25 cellular contexts compared by ENCODE assay signal in the genomic region with DNA sequence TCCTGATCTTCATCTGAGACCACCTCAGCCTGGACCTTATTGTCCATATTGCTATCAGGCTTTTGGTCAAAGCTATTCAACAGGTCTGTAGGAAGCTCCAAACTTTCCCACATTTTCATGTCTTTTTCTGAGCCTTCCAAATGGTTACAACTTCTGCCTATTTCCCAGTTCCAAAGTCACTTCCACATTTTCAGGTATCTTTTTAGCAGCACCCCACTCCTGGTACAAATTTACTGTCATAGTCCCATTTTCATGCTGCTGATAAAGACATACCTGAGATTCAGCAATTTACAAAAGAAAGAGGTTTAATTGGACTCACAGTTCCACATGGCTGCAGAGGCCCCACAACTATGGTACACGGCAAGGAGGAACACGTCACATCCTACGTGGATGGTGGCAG.
"Had no signal": no experiment of that assay in that cellular context is flagged by ENCODE, and none has a peak within 500 bp of the region (broad histone marks: within the 10 kb centered on the region; RNA-seq: fewer than 3 reads in every experiment).

No MANE protein-coding gene starts in this region.

- FAIRE-seq: HTR-8/SVneo, RCC 7860 had no signal

- H3K4me3 ChIP-seq: MG63, SJSA1, SK-N-MC had no signal

- H3K4me1 ChIP-seq: SJSA1 had no signal

- H3K27me3 ChIP-seq: MG63, SJSA1 had no signal

- DNase-seq: Karpas-422, KG1, MG63, NCI-H1092, NCI-H1105 treated with DMSO at 0.1 percent for 48 hours, NCI-H1417 treated with DMSO at 0.1 percent for 48 hours, NCI-H146, NCI-H1694 treated with DMSO at 0.1 percent for 48 hours, NCI-H1930, NCI-H2081, NCI-H2171, NCI-H226, NCI-H446, NCI-H510A, NCI-H524 treated with DMSO at 0.1 percent for 48 hours, NCI-H69, NCI-H774, Right ventricle myocardium superior, RPMI8226, SIG-M5 had no signal

- H3K36me3 ChIP-seq: MG63, SJSA1 had no signal

- H3K27ac ChIP-seq: HL-60, SJSA1, SK-N-MC had no signal
